In genomic region chr7:101743995-101744360, GRCh38 we compare ENCODE assay signal across 9 cellular contexts.
DNase-seq lines count a peak whose midpoint lies in the region; TF ChIP-seq lines count a peak whose summit lies in the region.
"Had no signal": no experiment of that assay in that cellular context is flagged by ENCODE, and none has a peak within 500 bp of the region (broad histone marks: within the 10 kb centered on the region; RNA-seq: fewer than 3 reads in every experiment).

No MANE protein-coding gene starts in this region.

- no peak for TF ChIP-seq EP300 in esophagus muscularis mucosa (IDR thresholded peaks at IDR 0.05)

- no peaks in the 10 kb centered on the region for H3K36me3 Mint-ChIP-seq in activated CD4-positive, alpha-beta T cell treated with anti-CD3 and anti-CD28 coated beads, Interleukin-2, amount 10 ng/mL, durations not matched to agents 7 days and 5 days (ENCODE audit: low read depth)

- H3K79me2 ChIP-seq in OCI-LY3 (ENCODE audit: low read length), result no peaks in the 10 kb centered on the region
- H3K79me2 ChIP-seq in smooth muscle cell (ENCODE audit: low read depth), result no peaks in the 10 kb centered on the region

- POLR2A ChIA-PET in activated CD4-positive, alpha-beta T cell treated with anti-CD3 and anti-CD28 coated beads, Interleukin-2, amount 10 ng/mL, durations not matched to agents 7 days and 5 days (lab: Charles Lee), result interaction anchor here (0.6 kb wide), 1 partner anchor 54 kb away, joined by 3 read pairs; no protein-coding TSS in a partner anchor

- CTCF ChIA-PET in activated CD4-positive, alpha-beta T cell treated with anti-CD3 and anti-CD28 coated beads, Interleukin-2, amount 10 ng/mL, durations not matched to agents 7 days and 5 days (lab: Charles Lee), result interaction anchor here (0.7 to 2.8 kb wide), 13 partner anchors 9 to 85 kb away, joined by 3 to 12 read pairs (median 3); no protein-coding TSS in a partner anchor

- H3K27ac ChIP-seq in OCI-LY3 (ENCODE audit: low read length), result peak overlapping the region; percentile 63
- H3K27ac ChIP-seq in esophagus muscularis mucosa (replicated peaks in 1 of 4), result no peak overlapping the region
- no peak overlapping the region for H3K27ac ChIP-seq in smooth muscle cell (ENCODE audit: low read depth)

- intact Hi-C loops in esophagus muscularis mucosa (cut with DNase I), result loop anchor here (5.0 kb wide), 1 partner anchor 68 kb away; no protein-coding TSS in a partner anchor

- H2AFZ ChIP-seq in OCI-LY3 (ENCODE audit: low read depth, low read length) (peak overlapping the region; percentile 71; the same call in 1 of the 2 replicates), smooth muscle cell (ENCODE audit: low read depth) (peak overlapping the region; percentile 96)

- no peak overlapping the region for H3K27ac Mint-ChIP-seq in activated CD4-positive, alpha-beta T cell treated with anti-CD3 and anti-CD28 coated beads, Interleukin-2, amount 10 ng/mL, durations not matched to agents 7 days and 5 days
- H3K27ac Mint-ChIP-seq: stimulated activated naive CD8-positive, alpha-beta T cell treated with anti-CD3 and anti-CD28 coated beads, Interleukin-15, Interleukin-2, amounts not matched to agents 100 ng/mL and 50 ng/mL, for 24 hours had no signal

- peaks cover 55% of the 10 kb centered on the region for H3K4me1 Mint-ChIP-seq in activated CD4-positive, alpha-beta T cell treated with anti-CD3 and anti-CD28 coated beads, Interleukin-2, amount 10 ng/mL, durations not matched to agents 7 days and 5 days

- H3K36me3 ChIP-seq in OCI-LY3 (replicated peaks; ENCODE audit: low read depth, low read length) (no peaks in the 10 kb centered on the region), esophagus muscularis mucosa (no peaks in the 10 kb centered on the region), smooth muscle cell (ENCODE audit: low read depth) (no peaks in the 10 kb centered on the region)

- no peak for TF ChIP-seq POLR2A in esophagus muscularis mucosa (IDR thresholded peaks at IDR 0.05; ENCODE audit: low read depth)

- H3K4me3 Mint-ChIP-seq in activated CD4-positive, alpha-beta T cell treated with anti-CD3 and anti-CD28 coated beads, Interleukin-2, amount 10 ng/mL, durations not matched to agents 7 days and 5 days, result peak overlapping the region; percentile 78

- H3K4me1 ChIP-seq in OCI-LY3 (ENCODE audit: low read length) (peaks cover 63% of the 10 kb centered on the region), esophagus muscularis mucosa (peaks cover 11 to 22% (median 14%) of the 10 kb centered on the region in 4 donors), smooth muscle cell (ENCODE audit: low read depth) (peaks cover 24% of the 10 kb centered on the region)

- H3K9me3 ChIP-seq in OCI-LY3 (ENCODE audit: insufficient read depth, low read length), result peaks cover 5% of the 10 kb centered on the region; the same call in 1 of the 2 replicates
- no peaks in the 10 kb centered on the region for H3K9me3 ChIP-seq in esophagus muscularis mucosa
- H3K9me3 ChIP-seq in smooth muscle cell (replicated peaks; ENCODE audit: low read depth), result no peaks in the 10 kb centered on the region

- no peak for TF ChIP-seq CTCF in OCI-LY3 (IDR thresholded peaks at IDR 0.05; ENCODE audit: low read depth, low read length)
- TF ChIP-seq CTCF in esophagus muscularis mucosa (IDR thresholded peaks at IDR 0.05), result no peak
- TF ChIP-seq CTCF in smooth muscle cell (IDR thresholded peaks at IDR 0.05; ENCODE audit: borderline replicate concordance, insufficient read depth, poor library complexity, severe bottlenecking), result no peak

- 86% methylated on average over 7 of the region's 12 CpGs for WGBS in esophagus muscularis mucosa
- WGBS in smooth muscle cell (ENCODE audit: low lambda C conversion rate), result 27% methylated on average over 12 of the region's 12 CpGs

- H3K27me3 ChIP-seq in OCI-LY3 (ENCODE audit: low read depth, low read length) (no peaks in the 10 kb centered on the region), esophagus muscularis mucosa (peaks cover 0 to 29% (median 0%) of the 10 kb centered on the region in 4 donors), smooth muscle cell (ENCODE audit: low read depth) (no peaks in the 10 kb centered on the region)

- H3K27me3 Mint-ChIP-seq in activated CD4-positive, alpha-beta T cell treated with anti-CD3 and anti-CD28 coated beads, Interleukin-2, amount 10 ng/mL, durations not matched to agents 7 days and 5 days, result no peaks in the 10 kb centered on the region
- H3K27me3 Mint-ChIP-seq: stimulated activated naive CD8-positive, alpha-beta T cell treated with anti-CD3 and anti-CD28 coated beads, Interleukin-15, Interleukin-2, amounts not matched to agents 100 ng/mL and 50 ng/mL, for 24 hours had no signal

- H3K4me3 ChIP-seq in OCI-LY3 (ENCODE audit: low read length) (peak overlapping the region; percentile 84), esophagus muscularis mucosa (peak overlapping the region; percentile 52 to 60 (median 54)), smooth muscle cell (peak overlapping the region; percentile 86)

- H3K4me2 ChIP-seq in OCI-LY3 (ENCODE audit: low read length) (peak overlapping the region; percentile 79), smooth muscle cell (peak overlapping the region; percentile 96)

- DNase-seq in activated CD4-positive, alpha-beta T cell treated with anti-CD3 and anti-CD28 coated beads, Interleukin-2, amount 10 ng/mL, durations not matched to agents 7 days and 5 days, result no peak
- DNase-seq in activated CD4-positive, alpha-beta T cell treated with anti-CD3 and anti-CD28 coated beads, Interleukin-2, amount 50 U/mL, for 48 hours, result no peak
- no peak for DNase-seq in esophagus muscularis mucosa (ENCODE audit: extremely low spot score)
- DNase-seq in smooth muscle cell (lab: John Stamatoyannopoulos, UW; ENCODE audit: unreplicated experiment), result no peak
- DNase-seq in activated gamma-delta T cell treated with Interleukin-2 at 50 U/mL for 16 hours, result no peak
- no peak for DNase-seq in DMS 273 treated with DMSO at 0.1 percent for 48 hours (lab: John Stamatoyannopoulos, UW)
- no peak for DNase-seq in NCI-H1048 (lab: John Stamatoyannopoulos, UW)

- peak overlapping the region; percentile 65 for H3K9ac ChIP-seq in OCI-LY3 (ENCODE audit: low read length)
- no peak overlapping the region for H3K9ac ChIP-seq in smooth muscle cell (ENCODE audit: low read depth)

- H3F3A ChIP-seq in smooth muscle cell (ENCODE audit: low read depth), result peaks cover 14% of the 10 kb centered on the region

- H4K20me1 ChIP-seq in OCI-LY3 (ENCODE audit: insufficient read depth, low read length), result no peaks in the 10 kb centered on the region
- no peaks in the 10 kb centered on the region for H4K20me1 ChIP-seq in smooth muscle cell (ENCODE audit: low read depth)

- H3K9me3 Mint-ChIP-seq in activated CD4-positive, alpha-beta T cell treated with anti-CD3 and anti-CD28 coated beads, Interleukin-2, amount 10 ng/mL, durations not matched to agents 7 days and 5 days, result no peaks in the 10 kb centered on the region
- H3K9me3 Mint-ChIP-seq: stimulated activated naive CD8-positive, alpha-beta T cell treated with anti-CD3 and anti-CD28 coated beads, Interleukin-15, Interleukin-2, amounts not matched to agents 100 ng/mL and 50 ng/mL, for 24 hours had no signal
